ENCODE assay signal across 1 cellular context in the genomic region with DNA sequence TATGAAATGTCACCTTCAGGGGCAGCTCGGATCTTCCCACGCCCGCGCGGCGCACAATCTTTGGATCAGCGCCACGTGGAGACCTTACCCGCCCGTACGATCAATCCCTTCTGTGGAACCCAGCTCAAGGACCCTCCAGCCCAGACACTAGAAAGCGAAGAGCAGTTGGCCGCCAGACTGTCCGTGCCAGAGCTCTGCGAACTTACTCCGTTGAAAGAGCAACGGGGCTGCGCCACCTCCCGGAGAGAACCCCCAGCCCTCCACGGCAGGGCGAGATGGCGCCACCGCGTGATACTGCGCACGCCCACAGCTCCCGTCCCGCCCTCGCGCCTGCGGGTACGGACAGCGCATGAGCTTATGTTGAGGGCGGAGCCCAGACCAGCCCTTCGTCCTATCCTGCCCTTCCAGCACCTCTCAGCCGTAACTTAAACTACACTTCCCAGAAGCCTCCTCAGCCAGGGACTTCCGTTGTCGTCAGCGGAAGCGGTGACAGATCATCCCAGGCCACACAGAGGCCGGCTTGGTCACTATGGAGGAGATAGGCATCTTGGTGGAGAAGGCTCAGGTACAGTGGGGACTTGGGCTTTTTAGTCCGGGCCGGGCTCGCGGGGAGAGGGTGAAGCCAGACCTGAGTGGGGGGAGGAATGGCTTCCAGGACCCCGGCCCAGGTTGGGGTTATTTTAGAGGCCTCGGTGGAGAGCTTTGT.
TF ChIP-seq lines count a peak whose summit lies in the region.

A gene (plus strand): TSS at position 492 of the 706 bp plus-strand sequence. CDS start 38 bp downstream, at position 530.

TF ChIP-seq in HEK293, 187 proteins besides CTCF, POLR2A, EP300 and RAD21 (continued from another document and continues in another):
- TF ChIP-seq ZNF776 (tag by site-specific recombination; IDR thresholded peaks at IDR 0.05; ENCODE audit: borderline replicate concordance), result no peak
- TF ChIP-seq ZNF626 (tag by site-specific recombination; IDR thresholded peaks at IDR 0.05), result no peak
- no peak; the same call in 1 of the 2 replicates for TF ChIP-seq ZNF768 (tag by site-specific recombination; IDR thresholded peaks at IDR 0.05)
- TF ChIP-seq ZNF324 (tag by site-specific recombination; IDR thresholded peaks at IDR 0.05), result peak; percentile 91
- no peak for TF ChIP-seq ZNF311 (tag by site-specific recombination; IDR thresholded peaks at IDR 0.05; ENCODE audit: borderline replicate concordance)
- no peak for TF ChIP-seq ZNF140 (tag by site-specific recombination; IDR thresholded peaks at IDR 0.05)
- TF ChIP-seq, protein P1, sequence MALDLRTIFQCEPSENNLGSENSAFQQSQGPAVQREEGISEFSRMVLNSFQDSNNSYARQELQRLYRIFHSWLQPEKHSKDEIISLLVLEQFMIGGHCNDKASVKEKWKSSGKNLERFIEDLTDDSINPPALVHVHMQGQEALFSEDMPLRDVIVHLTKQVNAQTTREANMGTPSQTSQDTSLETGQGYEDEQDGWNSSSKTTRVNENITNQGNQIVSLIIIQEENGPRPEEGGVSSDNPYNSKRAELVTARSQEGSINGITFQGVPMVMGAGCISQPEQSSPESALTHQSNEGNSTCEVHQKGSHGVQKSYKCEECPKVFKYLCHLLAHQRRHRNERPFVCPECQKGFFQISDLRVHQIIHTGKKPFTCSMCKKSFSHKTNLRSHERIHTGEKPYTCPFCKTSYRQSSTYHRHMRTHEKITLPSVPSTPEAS (tag by site-specific recombination; IDR thresholded peaks at IDR 0.05), result peak; percentile 34; the same call in 1 of the 2 replicates
- TF ChIP-seq ZNF221 (tag by site-specific recombination; IDR thresholded peaks at IDR 0.05; ENCODE audit: borderline replicate concordance), result no peak
- TF ChIP-seq ZNF670 (tag by site-specific recombination; IDR thresholded peaks at IDR 0.05; ENCODE audit: low read depth), result no peak
- TF ChIP-seq SP2 (tag by site-specific recombination; IDR thresholded peaks at IDR 0.05), result peak; percentile 97
- no peak for TF ChIP-seq PRDM1 (tag by site-specific recombination; IDR thresholded peaks at IDR 0.05)
- TF ChIP-seq, protein P2, sequence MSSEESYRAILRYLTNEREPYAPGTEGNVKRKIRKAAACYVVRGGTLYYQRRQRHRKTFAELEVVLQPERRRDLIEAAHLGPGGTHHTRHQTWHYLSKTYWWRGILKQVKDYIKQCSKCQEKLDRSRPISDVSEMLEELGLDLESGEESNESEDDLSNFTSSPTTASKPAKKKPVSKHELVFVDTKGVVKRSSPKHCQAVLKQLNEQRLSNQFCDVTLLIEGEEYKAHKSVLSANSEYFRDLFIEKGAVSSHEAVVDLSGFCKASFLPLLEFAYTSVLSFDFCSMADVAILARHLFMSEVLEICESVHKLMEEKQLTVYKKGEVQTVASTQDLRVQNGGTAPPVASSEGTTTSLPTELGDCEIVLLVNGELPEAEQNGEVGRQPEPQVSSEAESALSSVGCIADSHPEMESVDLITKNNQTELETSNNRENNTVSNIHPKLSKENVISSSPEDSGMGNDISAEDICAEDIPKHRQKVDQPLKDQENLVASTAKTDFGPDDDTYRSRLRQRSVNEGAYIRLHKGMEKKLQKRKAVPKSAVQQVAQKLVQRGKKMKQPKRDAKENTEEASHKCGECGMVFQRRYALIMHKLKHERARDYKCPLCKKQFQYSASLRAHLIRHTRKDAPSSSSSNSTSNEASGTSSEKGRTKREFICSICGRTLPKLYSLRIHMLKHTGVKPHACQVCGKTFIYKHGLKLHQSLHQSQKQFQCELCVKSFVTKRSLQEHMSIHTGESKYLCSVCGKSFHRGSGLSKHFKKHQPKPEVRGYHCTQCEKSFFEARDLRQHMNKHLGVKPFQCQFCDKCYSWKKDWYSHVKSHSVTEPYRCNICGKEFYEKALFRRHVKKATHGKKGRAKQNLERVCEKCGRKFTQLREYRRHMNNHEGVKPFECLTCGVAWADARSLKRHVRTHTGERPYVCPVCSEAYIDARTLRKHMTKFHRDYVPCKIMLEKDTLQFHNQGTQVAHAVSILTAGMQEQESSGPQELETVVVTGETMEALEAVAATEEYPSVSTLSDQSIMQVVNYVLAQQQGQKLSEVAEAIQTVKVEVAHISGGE (tag by site-specific recombination; conservative IDR thresholded peaks at IDR 0.05; ENCODE audit: low read depth), result peak; percentile 95
- no peak for TF ChIP-seq ZNF132 (tag by site-specific recombination; IDR thresholded peaks at IDR 0.05; ENCODE audit: borderline replicate concordance)
- TF ChIP-seq, protein P3, sequence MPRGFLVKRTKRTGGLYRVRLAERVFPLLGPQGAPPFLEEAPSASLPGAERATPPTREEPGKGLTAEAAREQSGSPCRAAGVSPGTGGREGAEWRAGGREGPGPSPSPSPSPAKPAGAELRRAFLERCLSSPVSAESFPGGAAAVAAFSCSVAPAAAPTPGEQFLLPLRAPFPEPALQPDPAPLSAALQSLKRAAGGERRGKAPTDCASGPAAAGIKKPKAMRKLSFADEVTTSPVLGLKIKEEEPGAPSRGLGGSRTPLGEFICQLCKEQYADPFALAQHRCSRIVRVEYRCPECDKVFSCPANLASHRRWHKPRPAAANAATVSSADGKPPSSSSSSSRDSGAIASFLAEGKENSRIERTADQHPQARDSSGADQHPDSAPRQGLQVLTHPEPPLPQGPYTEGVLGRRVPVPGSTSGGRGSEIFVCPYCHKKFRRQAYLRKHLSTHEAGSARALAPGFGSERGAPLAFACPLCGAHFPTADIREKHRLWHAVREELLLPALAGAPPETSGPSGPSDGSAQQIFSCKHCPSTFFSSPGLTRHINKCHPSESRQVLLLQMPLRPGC (tag by site-specific recombination; IDR thresholded peaks at IDR 0.05), result no peak
- TF ChIP-seq, protein P4, sequence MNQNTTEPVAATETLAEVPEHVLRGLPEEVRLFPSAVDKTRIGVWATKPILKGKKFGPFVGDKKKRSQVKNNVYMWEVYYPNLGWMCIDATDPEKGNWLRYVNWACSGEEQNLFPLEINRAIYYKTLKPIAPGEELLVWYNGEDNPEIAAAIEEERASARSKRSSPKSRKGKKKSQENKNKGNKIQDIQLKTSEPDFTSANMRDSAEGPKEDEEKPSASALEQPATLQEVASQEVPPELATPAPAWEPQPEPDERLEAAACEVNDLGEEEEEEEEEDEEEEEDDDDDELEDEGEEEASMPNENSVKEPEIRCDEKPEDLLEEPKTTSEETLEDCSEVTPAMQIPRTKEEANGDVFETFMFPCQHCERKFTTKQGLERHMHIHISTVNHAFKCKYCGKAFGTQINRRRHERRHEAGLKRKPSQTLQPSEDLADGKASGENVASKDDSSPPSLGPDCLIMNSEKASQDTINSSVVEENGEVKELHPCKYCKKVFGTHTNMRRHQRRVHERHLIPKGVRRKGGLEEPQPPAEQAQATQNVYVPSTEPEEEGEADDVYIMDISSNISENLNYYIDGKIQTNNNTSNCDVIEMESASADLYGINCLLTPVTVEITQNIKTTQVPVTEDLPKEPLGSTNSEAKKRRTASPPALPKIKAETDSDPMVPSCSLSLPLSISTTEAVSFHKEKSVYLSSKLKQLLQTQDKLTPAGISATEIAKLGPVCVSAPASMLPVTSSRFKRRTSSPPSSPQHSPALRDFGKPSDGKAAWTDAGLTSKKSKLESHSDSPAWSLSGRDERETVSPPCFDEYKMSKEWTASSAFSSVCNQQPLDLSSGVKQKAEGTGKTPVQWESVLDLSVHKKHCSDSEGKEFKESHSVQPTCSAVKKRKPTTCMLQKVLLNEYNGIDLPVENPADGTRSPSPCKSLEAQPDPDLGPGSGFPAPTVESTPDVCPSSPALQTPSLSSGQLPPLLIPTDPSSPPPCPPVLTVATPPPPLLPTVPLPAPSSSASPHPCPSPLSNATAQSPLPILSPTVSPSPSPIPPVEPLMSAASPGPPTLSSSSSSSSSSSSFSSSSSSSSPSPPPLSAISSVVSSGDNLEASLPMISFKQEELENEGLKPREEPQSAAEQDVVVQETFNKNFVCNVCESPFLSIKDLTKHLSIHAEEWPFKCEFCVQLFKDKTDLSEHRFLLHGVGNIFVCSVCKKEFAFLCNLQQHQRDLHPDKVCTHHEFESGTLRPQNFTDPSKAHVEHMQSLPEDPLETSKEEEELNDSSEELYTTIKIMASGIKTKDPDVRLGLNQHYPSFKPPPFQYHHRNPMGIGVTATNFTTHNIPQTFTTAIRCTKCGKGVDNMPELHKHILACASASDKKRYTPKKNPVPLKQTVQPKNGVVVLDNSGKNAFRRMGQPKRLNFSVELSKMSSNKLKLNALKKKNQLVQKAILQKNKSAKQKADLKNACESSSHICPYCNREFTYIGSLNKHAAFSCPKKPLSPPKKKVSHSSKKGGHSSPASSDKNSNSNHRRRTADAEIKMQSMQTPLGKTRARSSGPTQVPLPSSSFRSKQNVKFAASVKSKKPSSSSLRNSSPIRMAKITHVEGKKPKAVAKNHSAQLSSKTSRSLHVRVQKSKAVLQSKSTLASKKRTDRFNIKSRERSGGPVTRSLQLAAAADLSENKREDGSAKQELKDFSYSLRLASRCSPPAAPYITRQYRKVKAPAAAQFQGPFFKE (tag by site-specific recombination; IDR thresholded peaks at IDR 0.05; ENCODE audit: borderline replicate concordance), result no peak
- TF ChIP-seq ZSCAN30 (tag by site-specific recombination; IDR thresholded peaks at IDR 0.05), result peak; percentile 94
- TF ChIP-seq KLF16 (tag by site-specific recombination; IDR thresholded peaks at IDR 0.05), result peak; percentile 96
- no peak for TF ChIP-seq ZNF621 (tag by site-specific recombination; IDR thresholded peaks at IDR 0.05)
- TF ChIP-seq ZNF423 (tag by site-specific recombination; IDR thresholded peaks at IDR 0.05), result peak; percentile 59; the same call in 1 of the 2 replicates
- TF ChIP-seq ZNF76 (tag by site-specific recombination; IDR thresholded peaks at IDR 0.05; ENCODE audit: borderline replicate concordance, low read depth), result peak; percentile 97
- peak; percentile 99 for TF ChIP-seq GLIS2 (tag by site-specific recombination; IDR thresholded peaks at IDR 0.05)
- TF ChIP-seq ZNF302 (tag by site-specific recombination; IDR thresholded peaks at IDR 0.05; ENCODE audit: low read depth), result no peak
- no peak for TF ChIP-seq TCF7L2 (IDR thresholded peaks at IDR 0.05; ENCODE audit: borderline replicate concordance, low read depth, low read length)
- peak; percentile 52; the same call in 1 of the 2 replicates for TF ChIP-seq ZNF239 (tag by site-specific recombination; IDR thresholded peaks at IDR 0.05)
- TF ChIP-seq, protein P5, sequence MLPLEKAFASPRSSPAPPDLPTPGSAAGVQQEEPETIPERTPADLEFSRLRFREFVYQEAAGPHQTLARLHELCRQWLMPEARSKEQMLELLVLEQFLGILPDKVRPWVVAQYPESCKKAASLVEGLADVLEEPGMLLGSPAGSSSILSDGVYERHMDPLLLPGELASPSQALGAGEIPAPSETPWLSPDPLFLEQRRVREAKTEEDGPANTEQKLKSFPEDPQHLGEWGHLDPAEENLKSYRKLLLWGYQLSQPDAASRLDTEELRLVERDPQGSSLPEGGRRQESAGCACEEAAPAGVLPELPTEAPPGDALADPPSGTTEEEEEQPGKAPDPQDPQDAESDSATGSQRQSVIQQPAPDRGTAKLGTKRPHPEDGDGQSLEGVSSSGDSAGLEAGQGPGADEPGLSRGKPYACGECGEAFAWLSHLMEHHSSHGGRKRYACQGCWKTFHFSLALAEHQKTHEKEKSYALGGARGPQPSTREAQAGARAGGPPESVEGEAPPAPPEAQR (tag by site-specific recombination; IDR thresholded peaks at IDR 0.05), result no peak
- TF ChIP-seq, protein P6, sequence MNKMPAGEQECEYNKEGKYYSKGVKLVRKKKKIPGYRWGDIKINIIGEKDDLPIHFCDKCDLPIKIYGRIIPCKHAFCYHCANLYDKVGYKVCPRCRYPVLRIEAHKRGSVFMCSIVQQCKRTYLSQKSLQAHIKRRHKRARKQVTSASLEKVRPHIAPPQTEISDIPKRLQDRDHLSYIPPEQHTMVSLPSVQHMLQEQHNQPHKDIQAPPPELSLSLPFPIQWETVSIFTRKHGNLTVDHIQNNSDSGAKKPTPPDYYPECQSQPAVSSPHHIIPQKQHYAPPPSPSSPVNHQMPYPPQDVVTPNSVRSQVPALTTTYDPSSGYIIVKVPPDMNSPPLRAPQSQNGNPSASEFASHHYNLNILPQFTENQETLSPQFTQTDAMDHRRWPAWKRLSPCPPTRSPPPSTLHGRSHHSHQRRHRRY (tag by site-specific recombination; IDR thresholded peaks at IDR 0.05), result no peak; the same call in 1 of the 2 replicates
- no peak for TF ChIP-seq SALL2 (tag by site-specific recombination; IDR thresholded peaks at IDR 0.05; ENCODE audit: borderline replicate concordance)
- TF ChIP-seq, protein P7, sequence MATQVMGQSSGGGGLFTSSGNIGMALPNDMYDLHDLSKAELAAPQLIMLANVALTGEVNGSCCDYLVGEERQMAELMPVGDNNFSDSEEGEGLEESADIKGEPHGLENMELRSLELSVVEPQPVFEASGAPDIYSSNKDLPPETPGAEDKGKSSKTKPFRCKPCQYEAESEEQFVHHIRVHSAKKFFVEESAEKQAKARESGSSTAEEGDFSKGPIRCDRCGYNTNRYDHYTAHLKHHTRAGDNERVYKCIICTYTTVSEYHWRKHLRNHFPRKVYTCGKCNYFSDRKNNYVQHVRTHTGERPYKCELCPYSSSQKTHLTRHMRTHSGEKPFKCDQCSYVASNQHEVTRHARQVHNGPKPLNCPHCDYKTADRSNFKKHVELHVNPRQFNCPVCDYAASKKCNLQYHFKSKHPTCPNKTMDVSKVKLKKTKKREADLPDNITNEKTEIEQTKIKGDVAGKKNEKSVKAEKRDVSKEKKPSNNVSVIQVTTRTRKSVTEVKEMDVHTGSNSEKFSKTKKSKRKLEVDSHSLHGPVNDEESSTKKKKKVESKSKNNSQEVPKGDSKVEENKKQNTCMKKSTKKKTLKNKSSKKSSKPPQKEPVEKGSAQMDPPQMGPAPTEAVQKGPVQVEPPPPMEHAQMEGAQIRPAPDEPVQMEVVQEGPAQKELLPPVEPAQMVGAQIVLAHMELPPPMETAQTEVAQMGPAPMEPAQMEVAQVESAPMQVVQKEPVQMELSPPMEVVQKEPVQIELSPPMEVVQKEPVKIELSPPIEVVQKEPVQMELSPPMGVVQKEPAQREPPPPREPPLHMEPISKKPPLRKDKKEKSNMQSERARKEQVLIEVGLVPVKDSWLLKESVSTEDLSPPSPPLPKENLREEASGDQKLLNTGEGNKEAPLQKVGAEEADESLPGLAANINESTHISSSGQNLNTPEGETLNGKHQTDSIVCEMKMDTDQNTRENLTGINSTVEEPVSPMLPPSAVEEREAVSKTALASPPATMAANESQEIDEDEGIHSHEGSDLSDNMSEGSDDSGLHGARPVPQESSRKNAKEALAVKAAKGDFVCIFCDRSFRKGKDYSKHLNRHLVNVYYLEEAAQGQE (tag by site-specific recombination; IDR thresholded peaks at IDR 0.05), result 0 out of 2 replicates have a peak, but pooled peaks have one; percentile 60
- peak; percentile 98 for TF ChIP-seq ZIC2 (tag by site-specific recombination; IDR thresholded peaks at IDR 0.05)
- TF ChIP-seq, protein P8, sequence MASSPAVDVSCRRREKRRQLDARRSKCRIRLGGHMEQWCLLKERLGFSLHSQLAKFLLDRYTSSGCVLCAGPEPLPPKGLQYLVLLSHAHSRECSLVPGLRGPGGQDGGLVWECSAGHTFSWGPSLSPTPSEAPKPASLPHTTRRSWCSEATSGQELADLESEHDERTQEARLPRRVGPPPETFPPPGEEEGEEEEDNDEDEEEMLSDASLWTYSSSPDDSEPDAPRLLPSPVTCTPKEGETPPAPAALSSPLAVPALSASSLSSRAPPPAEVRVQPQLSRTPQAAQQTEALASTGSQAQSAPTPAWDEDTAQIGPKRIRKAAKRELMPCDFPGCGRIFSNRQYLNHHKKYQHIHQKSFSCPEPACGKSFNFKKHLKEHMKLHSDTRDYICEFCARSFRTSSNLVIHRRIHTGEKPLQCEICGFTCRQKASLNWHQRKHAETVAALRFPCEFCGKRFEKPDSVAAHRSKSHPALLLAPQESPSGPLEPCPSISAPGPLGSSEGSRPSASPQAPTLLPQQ (tag by site-specific recombination; IDR thresholded peaks at IDR 0.05), result peak; percentile 93
- TF ChIP-seq ZFP69B (tag by site-specific recombination; IDR thresholded peaks at IDR 0.05), result peak; percentile 79
- no peak for TF ChIP-seq HOXC10 (CRISPR knock-in tag; IDR thresholded peaks at IDR 0.05)
- TF ChIP-seq ZBTB17 (tag by site-specific recombination; IDR thresholded peaks at IDR 0.05), result peak; percentile 99
- TF ChIP-seq ZNF366 (tag by site-specific recombination; conservative IDR thresholded peaks at IDR 0.05), result no peak
- no peak for TF ChIP-seq ZNF585B (tag by site-specific recombination; IDR thresholded peaks at IDR 0.05)
